In the genomic region with DNA sequence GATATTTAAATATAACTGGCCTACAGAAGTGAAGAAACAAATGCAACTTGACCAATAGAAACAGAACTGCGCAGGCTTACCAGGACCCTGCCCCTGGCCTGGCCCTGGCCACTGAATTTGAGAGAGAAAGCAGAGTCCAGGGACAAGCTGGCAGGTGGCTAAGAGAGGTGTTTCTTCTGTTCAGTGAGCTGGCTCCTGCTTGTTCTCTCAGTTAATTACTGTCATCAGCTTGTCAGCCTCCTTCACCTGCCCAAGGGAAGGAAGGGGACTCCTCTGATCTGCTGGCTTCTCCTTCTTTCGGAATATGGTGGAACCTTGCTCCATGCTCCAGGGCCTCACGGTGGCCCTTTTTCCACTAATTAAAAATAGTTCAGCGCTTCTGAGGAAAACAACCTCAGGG, we compare ENCODE assay signal across 13 cellular contexts.
"Had no signal": no experiment of that assay in that cellular context is flagged by ENCODE, and none has a peak within 500 bp of the region (broad histone marks: within the 10 kb centered on the region; RNA-seq: fewer than 3 reads in every experiment).

No MANE protein-coding gene starts in this region.

- H3K4me3 ChIP-seq: colonic mucosa, hepatocyte, left lung, neural progenitor cell, ovary, right lobe of liver, testis, upper lobe of right lung had no signal

- H3K9me3 ChIP-seq: colonic mucosa, left lung, ovary, right lobe of liver, testis, upper lobe of right lung had no signal

- H3K4me1 ChIP-seq: neural progenitor cell, right lobe of liver, testis had no signal

- H3K27me3 ChIP-seq: colonic mucosa, hepatocyte, left lung, neural progenitor cell, ovary, right lobe of liver, testis, upper lobe of right lung had no signal

- DNase-seq: activated naive CD4-positive, alpha-beta T cell; activated naive CD8-positive, alpha-beta T cell treated with anti-CD3 and anti-CD28 coated beads, Interleukin-2, amount 10 ng/mL, durations not matched to agents 7 days and 5 days; central memory CD4-positive, alpha-beta T cell; colonic mucosa; left lung; mammary epithelial cell; ovary; right lobe of liver; stimulated activated naive CD8-positive, alpha-beta T cell treated with anti-CD3 and anti-CD28 coated beads, Interleukin-15, amount 100 ng/mL, for 72 hours; testis; upper lobe of right lung had no signal

- H3K36me3 ChIP-seq: colonic mucosa, left lung, neural progenitor cell, ovary, right lobe of liver, upper lobe of right lung had no signal

- H3K27ac ChIP-seq: colonic mucosa, hepatocyte, left lung, neural progenitor cell, ovary, right lobe of liver, testis, upper lobe of right lung had no signal
